In genomic region chr19:9673912-9674668, GRCh38 we compare ENCODE assay signal across 7 cellular contexts. TPM values are rescaled to one million over a fixed set of nuclear protein-coding genes. Genes with fewer than 3 reads are reported as not detected.
DNase-seq lines count a peak whose midpoint lies in the region; ATAC-seq and TF ChIP-seq lines count a peak whose summit lies in the region.

No MANE protein-coding gene starts in this region.

- WGBS in SK-N-SH (ENCODE audit: low lambda C conversion rate), result 27% methylated on average over 15 of the region's 15 CpGs

- no peaks in the 10 kb centered on the region for H4K20me1 ChIP-seq in SK-N-SH (ENCODE audit: insufficient read depth)

- H3K4me1 ChIP-seq in SK-N-SH (ENCODE audit: control insufficient read depth in 1 of 2, insufficient read depth in 2 of 2, low read depth in 1 of 2, low read length in 1 of 2), result no peaks in the 10 kb centered on the region

- H3F3A ChIP-seq in SK-N-SH (replicated peaks; ENCODE audit: insufficient read depth), result no peaks in the 10 kb centered on the region

- H3K9me2 ChIP-seq in SK-N-SH, result no peaks in the 10 kb centered on the region

- peaks cover 9 to 40% of the 10 kb centered on the region in 2 experiments for H3K36me3 ChIP-seq in SK-N-SH (replicated peaks in 1 of 2; ENCODE audit: control insufficient read depth in 1 of 2, insufficient read depth in 2 of 2, low read length in 1 of 2)

- peak overlapping the region; percentile 63 for H3K4me2 ChIP-seq in SK-N-SH

- peak overlapping the region; percentile 100 for H3K27ac Mint-ChIP-seq in mesothelial cell of epicardium

- TF ChIP-seq CTCF in SK-N-SH (IDR thresholded peaks at IDR 0.05) (no peak), mesothelial cell of epicardium (IDR thresholded peaks at IDR 0.05; ENCODE audit: unreplicated experiment) (no peak)

- peaks cover 38% of the 10 kb centered on the region for H3K9me3 Mint-ChIP-seq in mesothelial cell of epicardium

- no peak for TF ChIP-seq EP300 in SK-N-SH (IDR thresholded peaks at IDR 0.05; ENCODE audit: borderline replicate concordance in 1 of 2, low read depth in 1 of 2, low read length in 1 of 2)

- no peak for TF ChIP-seq RAD21 in SK-N-SH (IDR thresholded peaks at IDR 0.05; ENCODE audit: low read length)

- H3K4me3 Mint-ChIP-seq in mesothelial cell of epicardium, result peak overlapping the region; percentile 93

- H3K27ac ChIP-seq in SK-N-SH (ENCODE audit: low read depth in 2 of 2, low read length in 1 of 2) (peak overlapping the region; percentile 72 to 91), caudate nucleus (ENCODE audit: low read depth, low read length) (peak overlapping the region; percentile 97), substantia nigra (ENCODE audit: low read depth, low read length, poor library complexity, severe bottlenecking) (peak overlapping the region; percentile 94)

- H3K4me1 Mint-ChIP-seq in mesothelial cell of epicardium, result peaks cover 4% of the 10 kb centered on the region

- H3K79me2 ChIP-seq in SK-N-SH (ENCODE audit: insufficient read depth), result peaks cover 54% of the 10 kb centered on the region

- H3K36me3 Mint-ChIP-seq in mesothelial cell of epicardium, result peaks cover 52% of the 10 kb centered on the region

- peaks cover 7% of the 10 kb centered on the region; the same call in 1 of the 2 replicates for H3K9me3 ChIP-seq in SK-N-SH

- no peak for DNase-seq in SK-N-SH
- peak in 6 of 61 donors; percentile 19 to 65 (median 24) for DNase-seq in caudate nucleus (lab: John Stamatoyannopoulos, UW)
- no peak for DNase-seq in mesothelial cell of epicardium (ENCODE audit: low spot score in 2 of 2, unreplicated experiment in 2 of 2)
- DNase-seq in substantia nigra (lab: John Stamatoyannopoulos, UW), result no peak
- no peak for DNase-seq in activated gamma-delta T cell treated with Interleukin-2 at 50 U/mL for 16 hours

- H3K27me3 Mint-ChIP-seq in mesothelial cell of epicardium (ENCODE audit: low read depth), result no peaks in the 10 kb centered on the region

- peak; percentile 10 for ATAC-seq in HG02610 (IDR thresholded peaks at IDR 0.05; ENCODE audit: unreplicated experiment)
- ATAC-seq in GM19023 (IDR thresholded peaks at IDR 0.05; ENCODE audit: unreplicated experiment), result no peak

- H3K27me3 ChIP-seq in SK-N-SH (ENCODE audit: insufficient read depth), result no peaks in the 10 kb centered on the region

- CTCF ChIA-PET in SK-N-SH (lab: Yijun Ruan, JAX), result no interaction called here

- POLR2A ChIA-PET in SK-N-SH (lab: Yijun Ruan, JAX), result no interaction called here

- H3K9ac ChIP-seq in SK-N-SH, result peak overlapping the region; percentile 72

- peak overlapping the region; percentile 90 for H2AFZ ChIP-seq in SK-N-SH (ENCODE audit: low read depth)

- H3K4me3 ChIP-seq in SK-N-SH (ENCODE audit: low read depth in 2 of 2, low read length in 1 of 2), result peak overlapping the region; percentile 67 to 75

TF ChIP-seq in SK-N-SH, 30 proteins besides CTCF, POLR2A, EP300 and RAD21:
- TF ChIP-seq RFX5 (IDR thresholded peaks at IDR 0.05; ENCODE audit: low read length), result no peak
- TF ChIP-seq REST (IDR thresholded peaks at IDR 0.05; ENCODE audit: low read depth, low read length), result no peak
- no peak for TF ChIP-seq EZH2phosphoT487 (IDR thresholded peaks at IDR 0.05; ENCODE audit: borderline replicate concordance, low read depth)
- no peak for TF ChIP-seq GATA2 (CRISPR knock-in tag; IDR thresholded peaks at IDR 0.05)
- TF ChIP-seq TAF1 (IDR thresholded peaks at IDR 0.05; ENCODE audit: borderline replicate concordance, low read depth, low read length), result no peak
- no peak for TF ChIP-seq MXI1 (IDR thresholded peaks at IDR 0.05; ENCODE audit: low read depth, low read length)
- no peak for TF ChIP-seq PBX3 (IDR thresholded peaks at IDR 0.05)
- no peak for TF ChIP-seq FOSL2 (IDR thresholded peaks at IDR 0.05; ENCODE audit: borderline replicate concordance, low read depth)
- TF ChIP-seq FOXM1 (IDR thresholded peaks at IDR 0.05; ENCODE audit: low read depth), result no peak
- no peak for TF ChIP-seq IRF3 (IDR thresholded peaks at IDR 0.05; ENCODE audit: low read depth, low read length)
- no peak for TF ChIP-seq FOXJ3 (CRISPR knock-in tag; IDR thresholded peaks at IDR 0.05)
- TF ChIP-seq USF2 (IDR thresholded peaks at IDR 0.05; ENCODE audit: borderline replicate concordance, low read depth, low read length), result no peak
- TF ChIP-seq USF1 (IDR thresholded peaks at IDR 0.05; ENCODE audit: borderline replicate concordance, low read depth), result no peak
- TF ChIP-seq GABPA (IDR thresholded peaks at IDR 0.05; ENCODE audit: low read depth), result no peak
- no peak for TF ChIP-seq ELF1 (IDR thresholded peaks at IDR 0.05)
- TF ChIP-seq RCOR1 (IDR thresholded peaks at IDR 0.05; ENCODE audit: low read length), result no peak
- TF ChIP-seq TEAD4 (IDR thresholded peaks at IDR 0.05; ENCODE audit: borderline replicate concordance, insufficient read depth), result no peak
TF ChIP-seq in SK-N-SH: peak in this region for 0.

RNA-seq across cellular contexts. Expression of gene ZNF562, which starts 0.8 kb away (rescaled TPM):
- polyA plus RNA-seq in SK-N-SH (2012; rRNA removed), result 3.1 and 4.7 TPM in 2 replicates
- polyA plus RNA-seq in SK-N-SH (2012; cell fraction: cytosol; rRNA removed), result 3.3 and 4.1 TPM in 2 replicates
- 4.8 and 7.6 TPM in 2 replicates for polyA plus RNA-seq in SK-N-SH (2012; cell fraction: nucleus; rRNA removed)
- 26.1 to 30.2 TPM (median 27.0 TPM) in 3 replicates for total RNA-seq in mesothelial cell of epicardium

RNA-seq across cellular contexts. Expression of gene ZNF561, which starts 53.1 kb away (rescaled TPM):
- polyA plus RNA-seq in SK-N-SH (2012; rRNA removed), result 18.0 and 28.1 TPM in 2 replicates
- polyA plus RNA-seq in SK-N-SH (2012; cell fraction: cytosol; rRNA removed), result 14.0 and 15.5 TPM in 2 replicates
- 24.9 and 48.6 TPM in 2 replicates for polyA plus RNA-seq in SK-N-SH (2012; cell fraction: nucleus; rRNA removed)
- 89.8 to 99.0 TPM (median 91.9 TPM) in 3 replicates for total RNA-seq in mesothelial cell of epicardium
